In the genomic region with DNA sequence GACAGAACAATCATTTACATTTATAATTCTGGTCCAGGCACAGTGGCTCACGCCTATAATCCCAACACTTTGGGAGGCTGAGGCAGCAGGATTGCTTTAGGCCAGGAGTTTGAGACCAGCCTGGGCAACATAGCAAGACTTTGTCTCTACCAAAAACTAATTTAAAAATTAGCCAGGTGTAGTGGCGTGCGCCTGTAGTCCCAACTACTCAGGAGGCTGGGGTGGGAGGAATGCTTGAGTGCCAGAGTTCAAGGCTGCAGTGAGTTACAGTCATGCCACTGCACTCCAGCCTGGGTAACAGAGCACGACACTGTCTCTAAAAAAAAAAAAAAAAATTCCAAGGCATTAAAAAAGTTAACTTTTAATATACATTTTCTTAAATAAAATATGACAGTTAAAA, we compare ENCODE assay signal across 1 cellular context.
TF ChIP-seq lines count a peak whose summit lies in the region.

No MANE protein-coding gene starts in this region.

TF ChIP-seq in HepG2, 621 proteins besides CTCF, POLR2A, EP300 and RAD21 (continued from another document and continues in another):
- TF ChIP-seq HINFP (CRISPR knock-in tag; IDR thresholded peaks at IDR 0.05; ENCODE audit: low read depth) (no peak), SOX6 (IDR thresholded peaks at IDR 0.05) (no peak), SOX6 (CRISPR knock-in tag; IDR thresholded peaks at IDR 0.05) (peak; percentile 54), FOSL2 (CRISPR knock-in tag; IDR thresholded peaks at IDR 0.05) (peak; percentile 62), KLF6 (CRISPR knock-in tag; IDR thresholded peaks at IDR 0.05) (no peak), KDM4B (CRISPR knock-in tag; IDR thresholded peaks at IDR 0.05) (no peak), ZNF383 (CRISPR knock-in tag; IDR thresholded peaks at IDR 0.05; ENCODE audit: borderline replicate concordance) (no peak), ZNF501 (CRISPR knock-in tag; IDR thresholded peaks at IDR 0.05) (no peak), ZNF607 (CRISPR knock-in tag; IDR thresholded peaks at IDR 0.05; ENCODE audit: borderline replicate concordance) (no peak), ZBTB39 (CRISPR knock-in tag; IDR thresholded peaks at IDR 0.05) (no peak), ZBTB21 (CRISPR knock-in tag; IDR thresholded peaks at IDR 0.05) (no peak), ZNF563 (CRISPR knock-in tag; IDR thresholded peaks at IDR 0.05) (no peak), KLF11 (CRISPR knock-in tag; IDR thresholded peaks at IDR 0.05) (no peak), EHMT2 (IDR thresholded peaks at IDR 0.05; ENCODE audit: borderline replicate concordance, low read depth, low read length) (no peak), CEBPZ (IDR thresholded peaks at IDR 0.05; ENCODE audit: low read length) (no peak), HMG20A (CRISPR knock-in tag; IDR thresholded peaks at IDR 0.05; ENCODE audit: borderline replicate concordance) (0 out of 2 replicates have a peak, but pooled peaks have one; percentile 11), TBL1XR1 (IDR thresholded peaks at IDR 0.05; ENCODE audit: borderline replicate concordance, low read length, partially characterized antibody) (no peak), NR2F1 (CRISPR knock-in tag; IDR thresholded peaks at IDR 0.05) (peak; percentile 27 to 56; a peak in 3 of 4 replicates), HOMEZ (CRISPR knock-in tag; IDR thresholded peaks at IDR 0.05; ENCODE audit: low read depth) (peak; percentile 25; the same call in 1 of the 2 replicates), NR3C1 (CRISPR knock-in tag; IDR thresholded peaks at IDR 0.05) (no peak), MYNN (CRISPR knock-in tag; IDR thresholded peaks at IDR 0.05; ENCODE audit: low read depth) (no peak), SRSF4 (IDR thresholded peaks at IDR 0.05; ENCODE audit: low read depth, low read length, poor library complexity, severe bottlenecking) (no peak), ZNF841 (CRISPR knock-in tag; IDR thresholded peaks at IDR 0.05; ENCODE audit: borderline replicate concordance) (no peak), MAZ (IDR thresholded peaks at IDR 0.05; ENCODE audit: borderline replicate concordance, low read depth, low read length) (no peak), MAZ (CRISPR knock-in tag; IDR thresholded peaks at IDR 0.05; ENCODE audit: low read depth) (no peak), ZMYM2 (CRISPR knock-in tag; IDR thresholded peaks at IDR 0.05) (peak; percentile 79), HOXD1 (CRISPR knock-in tag; IDR thresholded peaks at IDR 0.05) (no peak), DBP (CRISPR knock-in tag; IDR thresholded peaks at IDR 0.05; ENCODE audit: not compliant biosample characterization) (no peak), ELF1 (CRISPR knock-in tag; IDR thresholded peaks at IDR 0.05) (no peak), SALL1 (CRISPR knock-in tag; IDR thresholded peaks at IDR 0.05) (peak; percentile 77), ZNF333 (CRISPR knock-in tag; IDR thresholded peaks at IDR 0.05; ENCODE audit: borderline replicate concordance) (no peak), U2AF2 (IDR thresholded peaks at IDR 0.05; ENCODE audit: low read depth, low read length) (no peak), XBP1 (CRISPR knock-in tag; IDR thresholded peaks at IDR 0.05) (no peak), PHF5A (CRISPR knock-in tag; IDR thresholded peaks at IDR 0.05; ENCODE audit: low read depth, unreplicated experiment) (no peak), NR2F6 (IDR thresholded peaks at IDR 0.05) (0 out of 2 replicates have a peak, but pooled peaks have one; percentile 40), NR2F6 (CRISPR knock-in tag; IDR thresholded peaks at IDR 0.05) (peak; percentile 57; the same call in 1 of the 2 replicates)
- TF ChIP-seq, protein P1, sequence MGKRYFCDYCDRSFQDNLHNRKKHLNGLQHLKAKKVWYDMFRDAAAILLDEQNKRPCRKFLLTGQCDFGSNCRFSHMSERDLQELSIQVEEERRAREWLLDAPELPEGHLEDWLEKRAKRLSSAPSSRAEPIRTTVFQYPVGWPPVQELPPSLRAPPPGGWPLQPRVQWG (CRISPR knock-in tag; IDR thresholded peaks at IDR 0.05; ENCODE audit: borderline replicate concordance, low read depth), result no peak
- TF ChIP-seq, protein P2, sequence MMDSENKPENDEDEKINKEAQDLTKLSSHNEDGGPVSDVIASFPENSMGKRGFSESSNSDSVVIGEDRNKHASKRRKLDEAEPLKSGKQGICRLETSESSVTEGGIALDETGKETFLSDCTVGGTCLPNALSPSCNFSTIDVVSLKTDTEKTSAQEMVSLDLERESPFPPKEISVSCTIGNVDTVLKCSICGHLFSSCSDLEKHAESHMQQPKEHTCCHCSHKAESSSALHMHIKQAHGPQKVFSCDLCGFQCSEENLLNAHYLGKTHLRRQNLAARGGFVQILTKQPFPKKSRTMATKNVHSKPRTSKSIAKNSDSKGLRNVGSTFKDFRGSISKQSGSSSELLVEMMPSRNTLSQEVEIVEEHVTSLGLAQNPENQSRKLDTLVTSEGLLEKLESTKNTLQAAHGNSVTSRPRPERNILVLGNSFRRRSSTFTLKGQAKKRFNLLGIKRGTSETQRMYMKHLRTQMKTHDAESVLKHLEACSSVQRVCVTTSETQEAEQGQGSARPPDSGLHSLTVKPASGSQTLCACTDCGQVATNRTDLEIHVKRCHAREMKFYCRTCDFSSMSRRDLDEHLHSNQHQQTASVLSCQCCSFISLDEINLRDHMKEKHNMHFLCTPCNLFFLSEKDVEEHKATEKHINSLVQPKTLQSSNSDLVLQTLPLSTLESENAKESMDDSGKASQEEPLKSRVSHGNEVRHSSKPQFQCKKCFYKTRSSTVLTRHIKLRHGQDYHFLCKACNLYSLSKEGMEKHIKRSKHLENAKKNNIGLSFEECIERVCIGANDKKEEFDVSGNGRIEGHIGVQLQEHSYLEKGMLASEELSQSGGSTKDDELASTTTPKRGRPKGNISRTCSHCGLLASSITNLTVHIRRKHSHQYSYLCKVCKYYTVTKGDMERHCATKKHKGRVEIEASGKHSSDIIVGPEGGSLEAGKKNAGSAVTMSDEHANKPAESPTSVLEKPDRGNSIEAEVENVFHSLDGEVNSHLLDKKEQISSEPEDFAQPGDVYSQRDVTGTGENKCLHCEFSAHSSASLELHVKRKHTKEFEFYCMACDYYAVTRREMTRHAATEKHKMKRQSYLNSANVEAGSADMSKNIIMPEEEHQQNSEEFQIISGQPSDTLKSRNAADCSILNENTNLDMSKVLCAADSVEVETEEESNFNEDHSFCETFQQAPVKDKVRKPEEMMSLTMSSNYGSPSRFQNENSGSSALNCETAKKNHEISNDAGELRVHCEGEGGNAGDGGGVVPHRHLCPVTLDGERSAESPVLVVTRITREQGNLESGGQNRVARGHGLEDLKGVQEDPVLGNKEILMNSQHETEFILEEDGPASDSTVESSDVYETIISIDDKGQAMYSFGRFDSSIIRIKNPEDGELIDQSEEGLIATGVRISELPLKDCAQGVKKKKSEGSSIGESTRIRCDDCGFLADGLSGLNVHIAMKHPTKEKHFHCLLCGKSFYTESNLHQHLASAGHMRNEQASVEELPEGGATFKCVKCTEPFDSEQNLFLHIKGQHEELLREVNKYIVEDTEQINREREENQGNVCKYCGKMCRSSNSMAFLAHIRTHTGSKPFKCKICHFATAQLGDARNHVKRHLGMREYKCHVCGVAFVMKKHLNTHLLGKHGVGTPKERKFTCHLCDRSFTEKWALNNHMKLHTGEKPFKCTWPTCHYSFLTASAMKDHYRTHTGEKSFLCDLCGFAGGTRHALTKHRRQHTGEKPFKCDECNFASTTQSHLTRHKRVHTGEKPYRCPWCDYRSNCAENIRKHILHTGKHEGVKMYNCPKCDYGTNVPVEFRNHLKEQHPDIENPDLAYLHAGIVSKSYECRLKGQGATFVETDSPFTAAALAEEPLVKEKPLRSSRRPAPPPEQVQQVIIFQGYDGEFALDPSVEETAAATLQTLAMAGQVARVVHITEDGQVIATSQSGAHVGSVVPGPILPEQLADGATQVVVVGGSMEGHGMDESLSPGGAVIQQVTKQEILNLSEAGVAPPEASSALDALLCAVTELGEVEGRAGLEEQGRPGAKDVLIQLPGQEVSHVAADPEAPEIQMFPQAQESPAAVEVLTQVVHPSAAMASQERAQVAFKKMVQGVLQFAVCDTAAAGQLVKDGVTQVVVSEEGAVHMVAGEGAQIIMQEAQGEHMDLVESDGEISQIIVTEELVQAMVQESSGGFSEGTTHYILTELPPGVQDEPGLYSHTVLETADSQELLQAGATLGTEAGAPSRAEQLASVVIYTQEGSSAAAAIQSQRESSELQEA (CRISPR knock-in tag; IDR thresholded peaks at IDR 0.05; ENCODE audit: not compliant biosample characterization), result no peak
- TF ChIP-seq, protein P3, sequence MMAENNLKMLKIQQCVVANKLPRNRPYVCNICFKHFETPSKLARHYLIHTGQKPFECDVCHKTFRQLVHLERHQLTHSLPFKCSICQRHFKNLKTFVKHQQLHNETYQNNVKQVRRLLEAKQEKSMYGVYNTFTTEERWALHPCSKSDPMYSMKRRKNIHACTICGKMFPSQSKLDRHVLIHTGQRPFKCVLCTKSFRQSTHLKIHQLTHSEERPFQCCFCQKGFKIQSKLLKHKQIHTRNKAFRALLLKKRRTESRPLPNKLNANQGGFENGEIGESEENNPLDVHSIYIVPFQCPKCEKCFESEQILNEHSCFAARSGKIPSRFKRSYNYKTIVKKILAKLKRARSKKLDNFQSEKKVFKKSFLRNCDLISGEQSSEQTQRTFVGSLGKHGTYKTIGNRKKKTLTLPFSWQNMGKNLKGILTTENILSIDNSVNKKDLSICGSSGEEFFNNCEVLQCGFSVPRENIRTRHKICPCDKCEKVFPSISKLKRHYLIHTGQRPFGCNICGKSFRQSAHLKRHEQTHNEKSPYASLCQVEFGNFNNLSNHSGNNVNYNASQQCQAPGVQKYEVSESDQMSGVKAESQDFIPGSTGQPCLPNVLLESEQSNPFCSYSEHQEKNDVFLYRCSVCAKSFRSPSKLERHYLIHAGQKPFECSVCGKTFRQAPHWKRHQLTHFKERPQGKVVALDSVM (CRISPR knock-in tag; IDR thresholded peaks at IDR 0.05), result peak; percentile 82
